In the genomic region with DNA sequence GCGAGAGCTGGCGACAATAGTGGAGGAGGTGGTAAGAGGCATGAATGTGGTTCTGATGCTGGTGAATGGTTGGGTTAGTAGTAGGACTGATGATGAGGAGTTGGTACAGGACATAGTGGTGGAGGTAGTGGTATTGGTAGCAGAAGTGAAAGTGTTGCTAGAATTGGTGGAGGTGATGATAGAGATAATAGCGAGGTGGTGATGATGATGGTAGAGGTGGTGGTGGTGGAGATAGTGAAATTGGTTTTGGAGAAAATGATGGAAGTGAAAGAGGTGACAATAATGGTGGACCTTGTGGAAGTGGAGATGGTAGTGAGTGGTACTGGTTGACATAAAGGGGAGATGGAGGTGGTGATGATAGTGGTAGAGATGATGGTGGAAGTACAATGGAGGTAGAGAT, we compare ENCODE assay signal across 22 cellular contexts.
"Had no signal": no experiment of that assay in that cellular context is flagged by ENCODE, and none has a peak within 500 bp of the region (broad histone marks: within the 10 kb centered on the region; RNA-seq: fewer than 3 reads in every experiment).

No MANE protein-coding gene starts in this region.

- H3K27ac ChIP-seq: dorsolateral prefrontal cortex, esophagus muscularis mucosa, gastrocnemius medialis, heart right ventricle, left lung, lower lobe of right lung had no signal

- H3K4me3 ChIP-seq: coronary artery, dorsolateral prefrontal cortex, esophagus muscularis mucosa, gastrocnemius medialis, heart right ventricle, left lung, lower lobe of right lung, mucosa of descending colon had no signal

- ATAC-seq: gastrocnemius medialis, heart right ventricle, left cardiac atrium, left lung, left ventricle myocardium superior, lower lobe of right lung, mucosa of descending colon had no signal

- H3K4me1 ChIP-seq: esophagus muscularis mucosa, gastrocnemius medialis, heart right ventricle, left lung, lower lobe of right lung had no signal

- H3K27me3 ChIP-seq: esophagus muscularis mucosa, gastrocnemius medialis, heart right ventricle, left lung had no signal

- H3K9me3 ChIP-seq: gastrocnemius medialis, mucosa of descending colon had no signal

- DNase-seq: dermis blood vessel endothelial cell; dorsolateral prefrontal cortex; effector CD4-positive, alpha-beta T cell; effector memory CD4-positive, alpha-beta T cell; foreskin melanocyte; gastrocnemius medialis; glutamatergic neuron; head of caudate nucleus; heart right ventricle; hippocampal formation; left cardiac atrium; left lung; left ventricle myocardium superior; lower lobe of right lung; mesenchymal stem cell; mucosa of descending colon; naive B cell had no signal

- H3K36me3 ChIP-seq: esophagus muscularis mucosa, gastrocnemius medialis, heart right ventricle, left lung, lower lobe of right lung had no signal

- FAIRE-seq: colon, endothelial cell of umbilical vein, islet of Langerhans had no signal
